Comparison of ENCODE assay signal across 15 cellular contexts in the genomic region with DNA sequence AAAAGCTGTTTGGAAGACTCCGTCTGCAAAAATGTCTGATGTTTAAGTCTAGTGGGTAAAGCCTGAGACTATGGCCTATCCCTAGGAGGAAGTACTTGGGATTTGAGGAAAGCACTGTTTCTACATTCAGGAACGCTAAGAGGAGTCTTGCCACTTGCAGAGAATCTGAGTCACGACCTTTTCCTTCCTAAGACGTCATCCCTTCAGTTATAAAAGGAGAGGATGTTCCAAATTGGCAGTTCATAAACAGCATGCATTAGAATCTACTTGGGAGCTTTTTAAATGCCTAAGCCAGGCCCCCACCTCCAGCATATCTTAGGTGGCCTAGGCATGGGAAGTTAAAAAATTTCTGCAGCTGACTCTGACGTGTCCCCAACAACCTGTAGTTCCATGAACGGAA.
DNase-seq lines count a peak whose midpoint lies in the region; ATAC-seq lines count a peak whose summit lies in the region.
"Had no signal": no experiment of that assay in that cellular context is flagged by ENCODE, and none has a peak within 500 bp of the region (broad histone marks: within the 10 kb centered on the region; RNA-seq: fewer than 3 reads in every experiment).

No MANE protein-coding gene starts in this region.

- no peak for ATAC-seq in stimulated activated memory B cell treated with anti-CD40 and anti-IgM and Interleukin-4, amounts not matched to agents 10 μg/mL and 1 μg/mL and 100 μg/mL, for 72 hours
- ATAC-seq in GM18519 (IDR thresholded peaks at IDR 0.05; ENCODE audit: low FRiP score, unreplicated experiment) = no peak
- ATAC-seq: CD8-positive, alpha-beta T cell; HCT116 had no signal

- no peak overlapping the region for H3K14ac ChIP-seq in trophoblast cell (ENCODE audit: low read length)

- no peak overlapping the region for H3K18ac ChIP-seq in trophoblast cell (ENCODE audit: low read length)

- no peak overlapping the region for H3K9ac ChIP-seq in trophoblast cell (ENCODE audit: low read length)

- no peaks in the 10 kb centered on the region for H3K79me2 ChIP-seq in trophoblast cell (ENCODE audit: control insufficient read depth, insufficient read depth, low read length, poor library complexity)

- H3K9me3 ChIP-seq in trophoblast cell (ENCODE audit: insufficient read depth, low read depth, low read length) = no peaks in the 10 kb centered on the region

- DNase-seq in EL = peak; percentile 85
- peak; percentile 42 for DNase-seq in amniotic epithelial cell (ENCODE audit: low read depth)
- peak; percentile 27 for DNase-seq in fibroblast of peridontal ligament (ENCODE audit: extremely low read depth)
- DNase-seq in trophoblast cell = no peak
- DNase-seq in stimulated activated CD4-positive, alpha-beta T cell treated with anti-CD3 and anti-CD28 coated beads, Interleukin-2, amount 100 ng/mL, for 48 hours = no peak
- DNase-seq: ACHN; CD8-positive, alpha-beta T cell; DND-41; NCI-H1417; NCI-H1930; NCI-H510A treated with DMSO at 0.1 percent for 48 hours had no signal

- peak overlapping the region; percentile 21 for H4K91ac ChIP-seq in trophoblast cell (ENCODE audit: low read depth, low read length)

- peaks cover 9% of the 10 kb centered on the region for H3K79me1 ChIP-seq in trophoblast cell (ENCODE audit: low read length)

- H3K27ac ChIP-seq in trophoblast cell (ENCODE audit: low read depth, low read length) = no peak overlapping the region

- H4K8ac ChIP-seq in trophoblast cell (ENCODE audit: low read depth, low read length) = no peak overlapping the region

- peaks cover 15 to 16% of the 10 kb centered on the region in 2 experiments for H3K4me1 ChIP-seq in trophoblast cell (ENCODE audit: control insufficient read depth in 1 of 2, insufficient read depth in 2 of 2, low read length in 2 of 2)

- WGBS in trophoblast cell (ENCODE audit: extremely low coverage, insufficient coverage, insufficient read length) = no CpG with 5 or more reads among the region's 6 CpGs

- no peak overlapping the region for H3K4me3 ChIP-seq in trophoblast cell (ENCODE audit: low read depth, low read length)

- H2BK12ac ChIP-seq in trophoblast cell (ENCODE audit: low read length) = no peak overlapping the region

- no peaks in the 10 kb centered on the region for H3K4me1 Mint-ChIP-seq in stimulated activated memory B cell treated with anti-CD40 and anti-IgM and Interleukin-4, amounts not matched to agents 10 μg/mL and 1 μg/mL and 100 μg/mL, for 72 hours
- H3K4me1 Mint-ChIP-seq: B cell had no signal

- H2AK5ac ChIP-seq in trophoblast cell (ENCODE audit: low read length) = no peak overlapping the region

- H3K27me3 ChIP-seq in trophoblast cell (ENCODE audit: insufficient read depth, low read length) = no peaks in the 10 kb centered on the region

- H3K4me3 Mint-ChIP-seq in stimulated activated memory B cell treated with anti-CD40 and anti-IgM and Interleukin-4, amounts not matched to agents 10 μg/mL and 1 μg/mL and 100 μg/mL, for 72 hours = no peak overlapping the region
- H3K4me3 Mint-ChIP-seq: B cell; CD8-positive, alpha-beta T cell had no signal

- no peaks in the 10 kb centered on the region for H3K36me3 Mint-ChIP-seq in stimulated activated memory B cell treated with anti-CD40 and anti-IgM and Interleukin-4, amounts not matched to agents 10 μg/mL and 1 μg/mL and 100 μg/mL, for 72 hours
- H3K36me3 Mint-ChIP-seq: CD8-positive, alpha-beta T cell had no signal

- H3K27me3 Mint-ChIP-seq in stimulated activated memory B cell treated with anti-CD40 and anti-IgM and Interleukin-4, amounts not matched to agents 10 μg/mL and 1 μg/mL and 100 μg/mL, for 72 hours = no peaks in the 10 kb centered on the region

- H3K27ac Mint-ChIP-seq in stimulated activated memory B cell treated with anti-CD40 and anti-IgM and Interleukin-4, amounts not matched to agents 10 μg/mL and 1 μg/mL and 100 μg/mL, for 72 hours = no peak overlapping the region
- H3K27ac Mint-ChIP-seq: B cell; CD8-positive, alpha-beta T cell had no signal

- no peak overlapping the region for H3K4ac ChIP-seq in trophoblast cell (ENCODE audit: low read depth, low read length)

- H4K12ac ChIP-seq in trophoblast cell (ENCODE audit: low read depth, low read length) = no peak overlapping the region

- no peak overlapping the region for H2AFZ ChIP-seq in trophoblast cell (ENCODE audit: insufficient read depth, low read length, poor library complexity)

- H3K9me3 Mint-ChIP-seq in stimulated activated memory B cell treated with anti-CD40 and anti-IgM and Interleukin-4, amounts not matched to agents 10 μg/mL and 1 μg/mL and 100 μg/mL, for 72 hours = no peaks in the 10 kb centered on the region
- H3K9me3 Mint-ChIP-seq: CD8-positive, alpha-beta T cell had no signal

- H3K4me2 ChIP-seq in trophoblast cell (ENCODE audit: low read length) = no peak overlapping the region

- H2BK5ac ChIP-seq in trophoblast cell (ENCODE audit: low read depth, low read length, poor library complexity) = no peak overlapping the region

- H2BK120ac ChIP-seq in trophoblast cell (ENCODE audit: insufficient read depth, low read length, poor library complexity) = no peak overlapping the region

- H3K36me3 ChIP-seq in trophoblast cell (ENCODE audit: control insufficient read depth in 1 of 2, insufficient read depth in 2 of 2, low read length in 2 of 2) = no peaks in the 10 kb centered on the region

- H3K23ac ChIP-seq in trophoblast cell (ENCODE audit: low read length) = no peak overlapping the region

Comparison
In these comparisons a context has a peak if more than half of its experiments do, and no peak if none do; other contexts are left out.
1. DNase-seq: peak in EL (single experiment), amniotic epithelial cell (single experiment) and fibroblast of peridontal ligament (single experiment); none in trophoblast cell (0 of 2) and stimulated activated CD4-positive, alpha-beta T cell treated with anti-CD3 and anti-CD28 coated beads, Interleukin-2, amount 100 ng/mL, for 48 hours (0 of 2).